Comparison of ENCODE assay signal across 27 cellular contexts in genomic region chr2:55139305-55139704, GRCh38.
DNase-seq lines count a peak whose midpoint lies in the region; ATAC-seq and TF ChIP-seq lines count a peak whose summit lies in the region.
"Had no signal": no experiment of that assay in that cellular context is flagged by ENCODE, and none has a peak within 500 bp of the region (broad histone marks: within the 10 kb centered on the region; RNA-seq: fewer than 3 reads in every experiment).

No MANE protein-coding gene starts in this region.

- H4K20me1 ChIP-seq in GM23338 (replicated peaks; ENCODE audit: insufficient read depth): no peaks in the 10 kb centered on the region
- H4K20me1 ChIP-seq: BLaER1 treated with 17β-estradiol and CSF1 and Interleukin-3, amounts not matched to agents 10 nM and 100 nM had no signal

- no peak overlapping the region for H3K4me2 ChIP-seq in GM23338

- peaks cover 48% of the 10 kb centered on the region for H3K4me1 Mint-ChIP-seq in GM23338

- no peaks in the 10 kb centered on the region for H3K27me3 ChIP-seq in GM23338 (ENCODE audit: insufficient read depth)
- no peaks in the 10 kb centered on the region for H3K27me3 ChIP-seq in esophagus muscularis mucosa
- H3K27me3 ChIP-seq: BLaER1 treated with 17β-estradiol and CSF1 and Interleukin-3, amounts not matched to agents 10 nM and 100 nM had no signal

- no peak overlapping the region for H3K27ac ChIP-seq in GM23338 (ENCODE audit: low read depth)
- H3K27ac ChIP-seq in angular gyrus (ENCODE audit: low read depth, low read length): peak overlapping the region; percentile 88
- peak overlapping the region; percentile 7 to 71 (median 58) for H3K27ac ChIP-seq in esophagus muscularis mucosa (replicated peaks in 1 of 4)
- H3K27ac ChIP-seq in substantia nigra (ENCODE audit: low read depth, low read length, poor library complexity, severe bottlenecking): peak overlapping the region; percentile 99
- H3K27ac ChIP-seq: BLaER1 treated with 17β-estradiol and CSF1 and Interleukin-3, amounts not matched to agents 10 nM and 100 nM; SK-N-MC had no signal

- H2AFZ ChIP-seq in GM23338: 0 out of 2 replicates have a peak overlapping the region, but pooled peaks have one; percentile 4

- no peaks in the 10 kb centered on the region for H3K9me3 ChIP-seq in esophagus muscularis mucosa
- H3K9me3 ChIP-seq: Caco-2 had no signal

- ATAC-seq in GM23338 (no peak), GM21786 (IDR thresholded peaks at IDR 0.05; ENCODE audit: unreplicated experiment) (no peak)
- ATAC-seq: GM12878, HCT116 had no signal

- H3K36me3 ChIP-seq in GM23338 (ENCODE audit: insufficient read depth) (no peaks in the 10 kb centered on the region), esophagus muscularis mucosa (no peaks in the 10 kb centered on the region)
- H3K36me3 ChIP-seq: BLaER1 treated with 17β-estradiol and CSF1 and Interleukin-3, amounts not matched to agents 10 nM and 100 nM had no signal

- intact Hi-C loops in esophagus muscularis mucosa (cut with DNase I): no loop called here

- no peak overlapping the region for H3K27ac Mint-ChIP-seq in GM23338

- WGBS in esophagus muscularis mucosa: 85% methylated on average over 3 of the region's 3 CpGs

- H3K4me3 Mint-ChIP-seq in GM23338: no peak overlapping the region
- H3K4me3 Mint-ChIP-seq: CD4-positive, alpha-beta memory T cell had no signal

- TF ChIP-seq POLR2A in esophagus muscularis mucosa (IDR thresholded peaks at IDR 0.05; ENCODE audit: low read depth): no peak

- DNase-seq in GM23338 (ENCODE audit: low spot score): no peak
- DNase-seq in esophagus muscularis mucosa (ENCODE audit: extremely low spot score): no peak
- no peak for DNase-seq in substantia nigra (lab: John Stamatoyannopoulos, UW)
- DNase-seq in SW480 (ENCODE audit: low spot score): no peak
- no peak for DNase-seq in activated CD8-positive, alpha-beta memory T cell treated with anti-CD3 and anti-CD28 coated beads for 24 hours
- DNase-seq: Caco-2; CD4-positive, alpha-beta memory T cell; DMS 273 treated with DMSO at 0.1 percent for 48 hours; DMS79; EL; GDM1; Karpas-422; NCI-H1092; NCI-H1417 treated with DMSO at 0.1 percent for 48 hours; NCI-H187; NCI-H2081 treated with DMSO at 0.1 percent for 48 hours; NCI-H2171; NCI-H345; NCI-H524; NCI-H748 treated with DMSO at 0.1 percent for 48 hours; SIG-M5 had no signal

- H3K4me3 ChIP-seq in GM23338: no peak overlapping the region
- H3K4me3 ChIP-seq in esophagus muscularis mucosa: no peak overlapping the region
- H3K4me3 ChIP-seq: BLaER1 treated with 17β-estradiol and CSF1 and Interleukin-3, amounts not matched to agents 10 nM and 100 nM; GM12878; SK-N-MC had no signal

- peaks cover 27% of the 10 kb centered on the region for H3K4me1 ChIP-seq in GM23338 (ENCODE audit: insufficient read depth)
- H3K4me1 ChIP-seq in esophagus muscularis mucosa: peaks cover 2 to 66% (median 50%) of the 10 kb centered on the region in 4 donors

- H3K27me3 Mint-ChIP-seq in GM23338 (ENCODE audit: insufficient read depth, low read depth, poor library complexity): peaks cover 15% of the 10 kb centered on the region
- H3K27me3 Mint-ChIP-seq: CD4-positive, alpha-beta memory T cell had no signal

- TF ChIP-seq EP300 in esophagus muscularis mucosa (IDR thresholded peaks at IDR 0.05): no peak

- H3F3A ChIP-seq in GM23338 (replicated peaks; ENCODE audit: low read depth): 0 out of 2 replicates have a peak, but pooled peaks cover 2% of the 10 kb centered on the region

- H3K9me2 ChIP-seq in GM23338 (ENCODE audit: insufficient read depth): peaks cover 7% of the 10 kb centered on the region; the same call in 1 of the 2 replicates

- H3K36me3 Mint-ChIP-seq in GM23338 (ENCODE audit: low read depth): no peaks in the 10 kb centered on the region
- H3K36me3 Mint-ChIP-seq: CD4-positive, alpha-beta memory T cell had no signal

- H3K79me2 ChIP-seq in GM23338 (replicated peaks; ENCODE audit: insufficient read depth): no peaks in the 10 kb centered on the region

- no peaks in the 10 kb centered on the region for H3K9me3 Mint-ChIP-seq in GM23338
- H3K9me3 Mint-ChIP-seq: CD4-positive, alpha-beta memory T cell had no signal

- TF ChIP-seq CTCF in GM23338 (conservative IDR thresholded peaks at IDR 0.05; ENCODE audit: low read depth in 2 of 2) (no peak), esophagus muscularis mucosa (IDR thresholded peaks at IDR 0.05) (no peak)

TF ChIP-seq in GM23338, 12 proteins besides CTCF, POLR2A, EP300 and RAD21 (continues in another document):
- TF ChIP-seq ETS1 (IDR thresholded peaks at IDR 0.05): no peak
- no peak for TF ChIP-seq STAT1 (IDR thresholded peaks at IDR 0.05; ENCODE audit: unreplicated experiment)
- TF ChIP-seq CREB1 (CRISPR knock-in tag; IDR thresholded peaks at IDR 0.05; ENCODE audit: low read depth): no peak
- TF ChIP-seq EZH2 (IDR thresholded peaks at IDR 0.05; ENCODE audit: low read depth, unreplicated experiment): no peak
- TF ChIP-seq ZNF331 (CRISPR knock-in tag; IDR thresholded peaks at IDR 0.05; ENCODE audit: low read depth): no peak
- TF ChIP-seq ZNF462 (CRISPR knock-in tag; IDR thresholded peaks at IDR 0.05): no peak
- no peak for TF ChIP-seq NANOG (IDR thresholded peaks at IDR 0.05; ENCODE audit: borderline replicate concordance)
- TF ChIP-seq ZNF114 (CRISPR knock-in tag; IDR thresholded peaks at IDR 0.05): no peak
- TF ChIP-seq EZH2phosphoT487 (IDR thresholded peaks at IDR 0.05; ENCODE audit: unreplicated experiment): no peak
- no peak for TF ChIP-seq JUNB (IDR thresholded peaks at IDR 0.05; ENCODE audit: unreplicated experiment)
